9 cellular contexts compared by ENCODE assay signal in genomic region chr15:57505949-57506391, GRCh38.
DNase-seq lines count a peak whose midpoint lies in the region; ATAC-seq and TF ChIP-seq lines count a peak whose summit lies in the region.
"Had no signal": no experiment of that assay in that cellular context is flagged by ENCODE, and none has a peak within 500 bp of the region (broad histone marks: within the 10 kb centered on the region; RNA-seq: fewer than 3 reads in every experiment).

No MANE protein-coding gene starts in this region.

- H3K27ac ChIP-seq in GM23248 (peak overlapping the region; percentile 82), right atrium auricular region (peak overlapping the region; percentile 54 to 68)

- H3K27me3 ChIP-seq in GM23248 (replicated peaks; ENCODE audit: insufficient read depth) = no peaks in the 10 kb centered on the region
- H3K27me3 ChIP-seq in adipocyte (replicated peaks; ENCODE audit: control insufficient read depth, insufficient read depth, low read length) = no peaks in the 10 kb centered on the region
- no peaks in the 10 kb centered on the region for H3K27me3 ChIP-seq in right atrium auricular region

- no peak for TF ChIP-seq CTCF in right atrium auricular region (IDR thresholded peaks at IDR 0.05)

- in situ Hi-C loops in GM23248 (cut with MboI) = no loop called here

- H3K4me2 ChIP-seq in GM23248 (ENCODE audit: unreplicated experiment) = peak overlapping the region; percentile 24

- H3F3A ChIP-seq in GM23248 (ENCODE audit: insufficient read depth) = peaks cover 19% of the 10 kb centered on the region

- DNase-seq in GM23248 (peak; percentile 77), adipocyte (ENCODE audit: low read depth) (peak; percentile 45), right atrium auricular region (ENCODE audit: low spot score) (peak; percentile 91), renal cortical epithelial cell (ENCODE audit: low read depth) (peak; percentile 81), COLO829 (ENCODE audit: low spot score) (no peak), DMS79 treated with DMSO at 0.1 percent for 48 hours (lab: John Stamatoyannopoulos, UW) (no peak), NCI-H1694 (lab: John Stamatoyannopoulos, UW) (no peak)
- DNase-seq: KG1 had no signal

- no peaks in the 10 kb centered on the region for H4K20me1 ChIP-seq in GM23248 (ENCODE audit: insufficient read depth)

- ATAC-seq in GM21717 (IDR thresholded peaks at IDR 0.05; ENCODE audit: unreplicated experiment) = no peak

- H3K9me2 ChIP-seq in GM23248 (ENCODE audit: insufficient read depth) = no peaks in the 10 kb centered on the region

- peaks cover 51% of the 10 kb centered on the region for H3K4me1 ChIP-seq in GM23248 (ENCODE audit: insufficient read depth)
- H3K4me1 ChIP-seq in adipocyte (ENCODE audit: control insufficient read depth, insufficient read depth, low read length) = no peaks in the 10 kb centered on the region
- peaks cover 0 to 59% of the 10 kb centered on the region in 2 donors for H3K4me1 ChIP-seq in right atrium auricular region

- peak overlapping the region; percentile 86 for H2AFZ ChIP-seq in GM23248

- WGBS in GM23248 (ENCODE audit: low coverage in 1 of 2, low lambda C conversion rate in 2 of 2, missing lambda C conversion rate in 2 of 2), 2 experiments = 13% methylated on average over 9 of the region's 9 CpGs

- H3K36me3 ChIP-seq in GM23248 (ENCODE audit: low read depth) = no peaks in the 10 kb centered on the region
- no peaks in the 10 kb centered on the region for H3K36me3 ChIP-seq in adipocyte (ENCODE audit: control insufficient read depth, insufficient read depth, low read length, severe bottlenecking)
- no peaks in the 10 kb centered on the region for H3K36me3 ChIP-seq in right atrium auricular region

- H3K4me3 ChIP-seq in GM23248 = peak overlapping the region; percentile 24; the same call in 1 of the 2 replicates
- no peak overlapping the region for H3K4me3 ChIP-seq in adipocyte (ENCODE audit: low read length)
- no peak overlapping the region for H3K4me3 ChIP-seq in right atrium auricular region

- H3K79me2 ChIP-seq in GM23248 (ENCODE audit: insufficient read depth) = no peaks in the 10 kb centered on the region

- H3K9me3 ChIP-seq in GM23248 (ENCODE audit: low read depth) (no peaks in the 10 kb centered on the region), adipocyte (ENCODE audit: control insufficient read depth, low read length) (no peaks in the 10 kb centered on the region), right atrium auricular region (no peaks in the 10 kb centered on the region)

- H3K9ac ChIP-seq in GM23248 = peak overlapping the region; percentile 55
- no peak overlapping the region for H3K9ac ChIP-seq in adipocyte (ENCODE audit: low read length)

Comparison
In these comparisons a context has a peak if more than half of its experiments do, and no peak if none do; other contexts are left out.
1. DNase-seq: peak in GM23248 (single experiment), adipocyte (single experiment), right atrium auricular region (single experiment) and renal cortical epithelial cell (single experiment); none in COLO829 (single experiment), DMS79 treated with DMSO at 0.1 percent for 48 hours (single experiment) and NCI-H1694 (single experiment).